In the genomic region with DNA sequence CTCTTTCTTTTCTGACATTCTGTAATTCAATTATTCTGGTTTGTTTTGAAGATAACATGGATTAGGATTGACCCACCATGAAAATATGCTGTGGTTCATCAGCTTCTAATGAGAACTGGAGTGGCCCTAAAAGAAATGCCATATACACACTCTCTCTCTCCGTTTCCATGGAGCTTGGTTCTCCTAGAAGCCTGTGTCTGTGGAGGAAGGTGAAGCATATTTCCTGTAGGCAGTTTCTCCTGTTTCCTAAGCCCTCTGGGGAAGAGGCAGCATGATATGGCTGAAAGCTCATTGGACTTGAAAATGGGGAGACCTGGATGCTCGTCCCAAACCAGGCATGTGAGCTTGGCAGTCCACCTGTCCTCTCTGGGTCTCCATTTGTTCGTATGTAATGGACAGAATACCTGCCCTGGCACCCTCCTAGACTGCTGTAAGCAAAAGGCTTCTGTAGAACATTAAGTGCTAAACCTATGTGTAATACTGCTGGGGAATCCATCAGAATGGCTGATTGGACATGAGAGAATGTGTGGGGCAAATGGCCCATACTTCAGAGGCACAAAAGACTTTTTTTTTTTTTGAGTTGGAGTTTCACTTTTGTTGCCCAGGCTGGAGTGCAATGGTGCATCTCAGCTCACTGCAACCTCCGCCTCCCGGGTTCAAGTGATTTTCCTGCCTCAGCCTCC, we compare ENCODE assay signal across 19 cellular contexts.
"Had no signal": no experiment of that assay in that cellular context is flagged by ENCODE, and none has a peak within 500 bp of the region (broad histone marks: within the 10 kb centered on the region; RNA-seq: fewer than 3 reads in every experiment).

No MANE protein-coding gene starts in this region.

- H3K27ac Mint-ChIP-seq: activated naive CD4-positive, alpha-beta T cell treated with anti-CD3 and anti-CD28 coated beads for 36 hours; activated naive CD8-positive, alpha-beta T cell treated with anti-CD3 and anti-CD28 coated beads, Interleukin-2, amount 50 U/mL, for 24 hours; activated T-helper 2 cell treated with anti-CD3 and anti-CD28 coated beads, Interferon-gamma antibody, Interleukin-2, Interleukin-4, amounts not matched to agents 10 μg/mL and 5 μg/mL and 100 μg/mL, durations not matched to agents 14 hours and 24 hours and 36 hours; progenitor cell of endocrine pancreas had no signal

- H3K4me3 Mint-ChIP-seq: activated naive CD4-positive, alpha-beta T cell treated with anti-CD3 and anti-CD28 coated beads for 36 hours; activated naive CD8-positive, alpha-beta T cell treated with anti-CD3 and anti-CD28 coated beads, Interleukin-2, amount 50 U/mL, for 24 hours; naive thymus-derived CD4-positive, alpha-beta T cell had no signal

- H3K27me3 ChIP-seq: tibial artery, vagina had no signal

- FAIRE-seq: astrocyte, endometrium, keratinocyte had no signal

- H3K27ac ChIP-seq: left ventricle myocardium inferior, skin epidermis, tibial artery, vagina had no signal

- DNase-seq: activated naive CD4-positive, alpha-beta T cell treated with anti-CD3 and anti-CD28 coated beads for 36 hours; activated naive CD8-positive, alpha-beta T cell treated with anti-CD3 and anti-CD28 coated beads, Interleukin-2, amount 50 U/mL, for 24 hours; hippocampal formation; left ventricle myocardium inferior; mucosa of descending colon; naive thymus-derived CD4-positive, alpha-beta T cell; right cardiac atrium; stimulated activated CD4-positive, alpha-beta T cell treated with anti-CD3 and anti-CD28 coated beads, Interleukin-15, amount 100 ng/mL, for 24 hours; stimulated activated CD4-positive, alpha-beta T cell treated with anti-CD3 and anti-CD28 coated beads, Interleukin-4, amount 100 ng/mL, for 1 hour; stimulated activated naive CD4-positive, alpha-beta T cell; T-helper 9 cell; tibial artery had no signal

- H3K4me1 ChIP-seq: vagina had no signal

- H3K36me3 ChIP-seq: left ventricle myocardium inferior, tibial artery, vagina had no signal

- H3K27me3 Mint-ChIP-seq: activated naive CD8-positive, alpha-beta T cell treated with anti-CD3 and anti-CD28 coated beads, Interleukin-2, amount 50 U/mL, for 24 hours; naive thymus-derived CD4-positive, alpha-beta T cell; progenitor cell of endocrine pancreas had no signal

- H3K9me3 ChIP-seq: mucosa of descending colon, tibial artery, vagina had no signal

- H3K4me3 ChIP-seq: left ventricle myocardium inferior, mucosa of descending colon, skin epidermis, tibial artery, vagina had no signal
